22 cellular contexts compared by ENCODE assay signal in the genomic region with DNA sequence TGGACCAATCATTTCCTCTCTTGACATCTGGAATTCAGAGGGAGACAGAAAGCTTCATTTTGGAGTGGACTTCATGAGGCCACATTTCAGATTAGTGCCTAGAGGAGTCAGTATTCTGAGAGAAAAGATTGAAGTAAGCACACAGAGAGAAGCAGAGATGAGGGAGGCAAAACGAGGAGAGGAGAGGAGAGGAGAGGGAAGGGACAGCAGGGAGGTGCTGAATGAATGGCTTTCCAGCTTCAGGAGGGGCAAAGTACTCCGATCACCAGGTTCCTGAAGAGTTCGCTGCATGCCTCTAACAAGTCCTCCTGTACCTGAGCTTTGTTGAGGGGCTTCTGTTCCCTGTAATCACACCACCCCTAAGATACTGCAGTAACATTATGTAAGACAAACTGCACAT.
"Had no signal": no experiment of that assay in that cellular context is flagged by ENCODE, and none has a peak within 500 bp of the region (broad histone marks: within the 10 kb centered on the region; RNA-seq: fewer than 3 reads in every experiment).

No MANE protein-coding gene starts in this region.

- FAIRE-seq: bronchial epithelial cell, kidney had no signal

- H3K4me3 ChIP-seq: coronary artery, gastroesophageal sphincter, heart right ventricle, left lung, thyroid gland had no signal

- H3K4me1 ChIP-seq: left lung, thyroid gland had no signal

- H3K27ac ChIP-seq: coronary artery, epithelial cell of prostate, gastroesophageal sphincter, heart right ventricle, left lung, thyroid gland had no signal

- H3K9me3 ChIP-seq: gastroesophageal sphincter, left lung, thyroid gland had no signal

- H3K36me3 ChIP-seq: thyroid gland had no signal

- H3K4me3 Mint-ChIP-seq: activated B cell treated with CpG ODN at 0.5 μM for 24 hours; activated CD4-positive, alpha-beta T cell treated with anti-CD3 and anti-CD28 coated beads for 36 hours; activated naive CD8-positive, alpha-beta T cell treated with anti-CD3 and anti-CD28 coated beads, Interleukin-2, amount 10 ng/mL, durations not matched to agents 7 days and 5 days; activated T-cell treated with anti-CD3 and anti-CD28 coated beads, Interleukin-2, amount 50 U/mL, for 4 hours; T-helper 1 cell treated with Interleukin-12 subunit alpha and Interleukin-12 subunit beta and Interleukin-4 antibody, amounts not matched to agents 30 μg/mL and 1 μg/mL, for 36 hours had no signal

- H3K27me3 Mint-ChIP-seq: activated B cell treated with CpG ODN at 0.5 μM for 24 hours; activated CD4-positive, alpha-beta T cell treated with anti-CD3 and anti-CD28 coated beads for 36 hours; activated naive CD8-positive, alpha-beta T cell treated with anti-CD3 and anti-CD28 coated beads, Interleukin-2, amount 10 ng/mL, durations not matched to agents 7 days and 5 days had no signal

- H3K9me3 Mint-ChIP-seq: activated B cell treated with CpG ODN at 0.5 μM for 24 hours; activated T-cell treated with anti-CD3 and anti-CD28 coated beads, Interleukin-2, amount 50 U/mL, for 4 hours; T-helper 1 cell treated with Interleukin-12 subunit alpha and Interleukin-12 subunit beta and Interleukin-4 antibody, amounts not matched to agents 30 μg/mL and 1 μg/mL, for 36 hours had no signal

- H3K27me3 ChIP-seq: gastroesophageal sphincter, heart right ventricle, left lung, thyroid gland had no signal

- DNase-seq: activated B cell treated with CpG ODN at 0.5 μM for 24 hours; activated CD4-positive, alpha-beta T cell treated with anti-CD3 and anti-CD28 coated beads for 36 hours; activated CD4-positive, alpha-beta T cell treated with anti-CD3 and anti-CD28 coated beads, Interleukin-2, amount 50 U/mL, for 48 hours; activated CD8-positive, alpha-beta memory T cell treated with anti-CD3 and anti-CD28 coated beads, Interleukin-2, amount 50 U/mL, for 48 hours; activated naive CD4-positive, alpha-beta T cell treated with Interleukin-2 at 50 U/mL for 16 hours; activated naive CD8-positive, alpha-beta T cell treated with anti-CD3 and anti-CD28 coated beads, Interleukin-2, amount 10 ng/mL, durations not matched to agents 7 days and 5 days; activated T-cell treated with anti-CD3 and anti-CD28 coated beads, Interleukin-2, amount 50 U/mL, for 4 hours; amniotic stem cell; cerebellar nuclear complex; kidney; left lung; mammary epithelial cell; stimulated activated CD4-positive, alpha-beta T cell treated with anti-CD3 and anti-CD28 coated beads, Interleukin-4, amount 100 ng/mL, for 4 hours; stimulated activated naive CD8-positive, alpha-beta T cell treated with anti-CD3 and anti-CD28 coated beads, Interleukin-15, Interleukin-2, amounts not matched to agents 100 U/mL and 50 U/mL, for 24 hours; T1000; thyroid gland had no signal

- ATAC-seq: activated CD4-positive, alpha-beta T cell treated with anti-CD3 and anti-CD28 coated beads for 36 hours; activated T-cell treated with anti-CD3 and anti-CD28 coated beads, Interleukin-2, amount 50 U/mL, for 4 hours; gastroesophageal sphincter; left lung; stimulated activated naive CD8-positive, alpha-beta T cell treated with anti-CD3 and anti-CD28 coated beads, Interleukin-15, Interleukin-2, amounts not matched to agents 100 U/mL and 50 U/mL, for 24 hours had no signal

- H3K27ac Mint-ChIP-seq: activated B cell treated with CpG ODN at 0.5 μM for 24 hours; activated CD4-positive, alpha-beta T cell treated with anti-CD3 and anti-CD28 coated beads for 36 hours; activated naive CD8-positive, alpha-beta T cell treated with anti-CD3 and anti-CD28 coated beads, Interleukin-2, amount 10 ng/mL, durations not matched to agents 7 days and 5 days; T-helper 1 cell treated with Interleukin-12 subunit alpha and Interleukin-12 subunit beta and Interleukin-4 antibody, amounts not matched to agents 30 μg/mL and 1 μg/mL, for 36 hours had no signal
